8 cellular contexts compared by ENCODE assay signal in genomic region chr14:35534130-35534883, GRCh38. TPM values are rescaled to one million over a fixed set of nuclear protein-coding genes. Genes with fewer than 3 reads are reported as not detected.
DNase-seq lines count a peak whose midpoint lies in the region; ATAC-seq and TF ChIP-seq lines count a peak whose summit lies in the region.

TSS of gene INSM2 (plus strand) at chr14:35534164. CDS start at chr14:35534253, 89 bp downstream.

- H3K9ac ChIP-seq in PC-3 (ENCODE audit: low read length): no peak within 1 kb of the TSS

- H3K79me2 ChIP-seq in PC-3 (ENCODE audit: low read length): no peaks in the 10 kb centered on the region

- H3K36me3 Mint-ChIP-seq in memory B cell: peaks cover 3% of the 10 kb centered on the region

- H3K36me3 ChIP-seq in PC-3 (ENCODE audit: low read depth, low read length) (no peaks in the 10 kb centered on the region), upper lobe of left lung (peaks cover 0 to 5% (median 0%) of the 10 kb centered on the region in 4 donors)

- peaks cover 16% of the 10 kb centered on the region for H3K27me3 Mint-ChIP-seq in memory B cell

- no peak within 1 kb of the TSS for H3K27ac Mint-ChIP-seq in memory B cell

- H3K4me3 ChIP-seq in PC-3 (ENCODE audit: low read length): peak within 1 kb of the TSS; percentile 75
- H3K4me3 ChIP-seq in choroid plexus epithelial cell (ENCODE audit: low read depth, low read length): peak within 1 kb of the TSS; percentile 51
- H3K4me3 ChIP-seq in upper lobe of left lung: peak within 1 kb of the TSS; percentile 48 to 63 (median 53)

- intact Hi-C loops in PC-3 (cut with micrococcal nuclease): loop anchor here (10.0 kb wide), 1 partner anchor 280 kb away; no protein-coding TSS in a partner anchor

- TF ChIP-seq EP300 in upper lobe of left lung (IDR thresholded peaks at IDR 0.05): no peak

- no TSS peak for BruUV-seq in PC-3 (replicated peaks; lab: Mats Ljungman, UMichigan)

- peak within 1 kb of the TSS; percentile 92 for H3K4me2 ChIP-seq in PC-3 (ENCODE audit: low read length)

- DNase-seq in NCI-H510A (lab: John Stamatoyannopoulos, UW) (peak; percentile 64), NCI-H510A treated with DMSO at 0.1 percent for 48 hours (lab: John Stamatoyannopoulos, UW) (no peak), PC-3 (no peak), choroid plexus epithelial cell (ENCODE audit: low read depth) (peak; percentile 21), memory B cell (ENCODE audit: low spot score in 2 of 2) (peak; percentile 1 to 27), upper lobe of left lung (peak in 1 of 2 donors; percentile 85)

- H2AFZ ChIP-seq in PC-3 (ENCODE audit: low read length): peak within 1 kb of the TSS; percentile 93

- no peak within 1 kb of the TSS for H3K27ac ChIP-seq in PC-3 (ENCODE audit: low read length)
- no peak within 1 kb of the TSS for H3K27ac ChIP-seq in upper lobe of left lung

- H4K20me1 ChIP-seq in PC-3 (ENCODE audit: low read length): no peaks in the 10 kb centered on the region

- H3K9me3 ChIP-seq in PC-3 (ENCODE audit: low read length): no peaks in the 10 kb centered on the region
- H3K9me3 ChIP-seq in upper lobe of left lung: no peaks in the 10 kb centered on the region

- ATAC-seq in HG02798 (IDR thresholded peaks at IDR 0.05; ENCODE audit: poor library complexity, unreplicated experiment) (peak; percentile 19), PC-3 (peak; percentile 36), memory B cell (ENCODE audit: low read depth) (peak; percentile 19), upper lobe of left lung (ENCODE audit: low FRiP score in 2 of 2) (peak in 1 of 2 donors; percentile 19), HG02610 (IDR thresholded peaks at IDR 0.05; ENCODE audit: unreplicated experiment) (no peak)

- H3K4me1 ChIP-seq in PC-3 (ENCODE audit: insufficient read depth, low read length) (no peaks in the 10 kb centered on the region; the same call in 1 of the 2 replicates), upper lobe of left lung (peaks cover 21 to 30% (median 28%) of the 10 kb centered on the region in 4 donors)

- CTCF ChIA-PET in PC-3 (lab: Charles Lee): interaction anchor here (1.0 to 1.2 kb wide), 2 partner anchors 95 to 153 kb away, joined by 4 to 5 read pairs; no protein-coding TSS in a partner anchor

- H3K9me2 ChIP-seq in PC-3 (replicated peaks; ENCODE audit: low read length): no peaks in the 10 kb centered on the region

- peaks cover 6% of the 10 kb centered on the region for H3K4me1 Mint-ChIP-seq in memory B cell

- TF ChIP-seq POLR2A in upper lobe of left lung (IDR thresholded peaks at IDR 0.05): no peak

- TF ChIP-seq CTCF in PC-3 (conservative IDR thresholded peaks at IDR 0.05; ENCODE audit: low read depth, low read length) (no peak), choroid plexus epithelial cell (conservative IDR thresholded peaks at IDR 0.05; ENCODE audit: low read depth, low read length) (no peak), upper lobe of left lung (IDR thresholded peaks at IDR 0.05) (no peak)

- POLR2A ChIA-PET in PC-3 (lab: Charles Lee; ENCODE audit: unreplicated experiment): interaction anchor here (0.5 kb wide), 1 partner anchor 394 kb away, joined by 3 read pairs; no protein-coding TSS in a partner anchor

- WGBS in upper lobe of left lung, 2 donors: 0 to 5% methylated on average over 7 to 17 of the region's 85 CpGs

- no peaks in the 10 kb centered on the region for H3K9me3 Mint-ChIP-seq in memory B cell

- peak within 1 kb of the TSS; percentile 80 for H3K4me3 Mint-ChIP-seq in memory B cell

- no peaks in the 10 kb centered on the region for H3F3A ChIP-seq in PC-3 (ENCODE audit: low read length, unreplicated experiment)

- H3K27me3 ChIP-seq in PC-3 (ENCODE audit: low read length) (peaks cover 51% of the 10 kb centered on the region), upper lobe of left lung (peaks cover 0 to 36% (median 22%) of the 10 kb centered on the region in 4 donors)

RNA-seq across cellular contexts. Expression of gene INSM2, which starts in this region (rescaled TPM):
- total RNA-seq in PC-3 (2014; rRNA removed) (0.07 TPM in 1 of 2 replicates, not detected in the other), upper lobe of left lung (under 1 TPM in 4 of 6 donors, not detected in 2; 0.14 to 0.39 (median 0.24) TPM)

Comparison
In these comparisons a context has a peak if more than half of its experiments do, and no peak if none do; other contexts are left out.
1. DNase-seq: peak in NCI-H510A (single experiment), choroid plexus epithelial cell (single experiment) and memory B cell (2 of 2); none in NCI-H510A treated with DMSO at 0.1 percent for 48 hours (single experiment) and PC-3 (single experiment).
2. Peak in ATAC-seq, H3K4me3 ChIP-seq and H3K4me2 ChIP-seq in PC-3; RNA of the gene not detected or under 1 TPM.
3. Peak in every context shown above with its lines, with median percentiles within 50 percentile points of each other: H3K4me3 ChIP-seq.